Comparison of ENCODE assay signal across 24 cellular contexts in genomic region chr15:51277085-51277484, GRCh38.
"Had no signal": no experiment of that assay in that cellular context is flagged by ENCODE, and none has a peak within 500 bp of the region (broad histone marks: within the 10 kb centered on the region; RNA-seq: fewer than 3 reads in every experiment).

No MANE protein-coding gene starts in this region.

- H3K36me3 Mint-ChIP-seq: T-cell had no signal

- H3K9me3 Mint-ChIP-seq: T-cell; T-helper 1 cell treated with Interleukin-12 subunit alpha and Interleukin-12 subunit beta and Interleukin-4 antibody, amounts not matched to agents 30 μg/mL and 1 μg/mL, for 36 hours had no signal

- H3K4me3 ChIP-seq: SJSA1, SK-N-MC had no signal

- FAIRE-seq: HTR-8/SVneo, RCC 7860 had no signal

- H3K4me3 Mint-ChIP-seq: T-cell; T-helper 1 cell treated with Interleukin-12 subunit alpha and Interleukin-12 subunit beta and Interleukin-4 antibody, amounts not matched to agents 30 μg/mL and 1 μg/mL, for 36 hours had no signal

- H3K27ac Mint-ChIP-seq: T-cell; T-helper 1 cell treated with Interleukin-12 subunit alpha and Interleukin-12 subunit beta and Interleukin-4 antibody, amounts not matched to agents 30 μg/mL and 1 μg/mL, for 36 hours had no signal

- H3K4me1 ChIP-seq: SJSA1 had no signal

- H3K4me1 Mint-ChIP-seq: T-cell had no signal

- H3K36me3 ChIP-seq: SJSA1 had no signal

- H3K9me3 ChIP-seq: SJSA1 had no signal

- ATAC-seq: T-cell had no signal

- H3K27ac ChIP-seq: HL-60, SJSA1, SK-N-MC had no signal

- DNase-seq: Karpas-422, KBM-7, MM.1S, NCI-H1436, NCI-H187, NCI-H2029 treated with DMSO at 0.1 percent for 48 hours, NCI-H2171, NCI-H226, NCI-H446, NCI-H510A, NCI-H524 treated with DMSO at 0.1 percent for 48 hours, NCI-H69, NCI-H774, Right ventricle myocardium superior, RPMI8226, SIG-M5, SW 1271, T-cell had no signal
